Comparison of ENCODE assay signal across 14 cellular contexts in the genomic region with DNA sequence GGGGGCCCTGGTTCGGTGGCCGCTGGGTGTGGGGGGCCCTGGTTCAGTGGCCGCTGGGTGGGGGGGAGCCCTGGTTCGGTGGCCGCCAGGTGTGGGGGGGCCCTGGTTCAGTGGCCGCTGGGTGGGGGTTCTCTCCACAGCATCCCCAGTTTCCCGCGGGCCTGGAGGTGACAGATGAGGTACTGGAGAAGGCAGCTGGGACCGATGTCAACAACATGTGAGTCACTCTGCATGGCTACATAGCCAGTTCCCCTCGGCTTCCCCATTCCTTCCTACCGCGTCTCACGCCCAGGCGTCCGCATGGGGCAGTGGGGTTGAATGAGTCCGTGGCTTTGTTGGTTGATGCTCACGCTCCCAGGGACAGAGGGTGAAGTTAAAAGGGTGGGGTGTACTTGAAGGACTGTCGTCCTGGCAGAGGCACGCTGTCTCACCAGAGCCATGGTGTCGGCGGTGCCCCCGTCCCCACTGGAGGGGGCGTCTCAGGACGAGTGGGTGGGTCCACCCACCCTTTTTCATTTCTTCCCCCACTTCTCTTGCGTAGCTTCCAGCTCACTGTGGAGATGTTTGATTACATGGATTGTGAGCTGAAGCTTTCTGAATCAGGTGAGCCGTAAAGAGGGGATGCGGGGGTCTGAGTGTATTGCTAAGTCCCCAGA. TPM values are rescaled to one million over a fixed set of nuclear protein-coding genes. Genes with fewer than 3 reads are reported as not detected.
DNase-seq lines count a peak whose midpoint lies in the region; ATAC-seq and TF ChIP-seq lines count a peak whose summit lies in the region.
"Had no signal": no experiment of that assay in that cellular context is flagged by ENCODE, and none has a peak within 500 bp of the region (broad histone marks: within the 10 kb centered on the region; RNA-seq: fewer than 3 reads in every experiment).

No MANE protein-coding gene starts in this region.

- DNase-seq in 8988T, result peak; percentile 40
- DNase-seq in H4 (ENCODE audit: low spot score), result peak; percentile 29
- DNase-seq in astrocyte of the spinal cord (ENCODE audit: low read depth, low spot score), result peak; percentile 60
- DNase-seq in lung microvascular endothelial cell (ENCODE audit: low read depth in 2 of 2), result peak; percentile 57 to 85
- DNase-seq in activated CD4-positive, alpha-beta T cell treated with anti-CD3 and anti-CD28 coated beads for 48 hours, result no peak
- DNase-seq in stimulated activated CD4-positive, alpha-beta T cell treated with anti-CD3 and anti-CD28 coated beads, Interleukin-15, amount 100 ng/mL, for 24 hours, result no peak
- no peak for DNase-seq in GDM1 (lab: John Stamatoyannopoulos, UW)
- DNase-seq: activated CD8-positive, alpha-beta memory T cell treated with anti-CD3 and anti-CD28 coated beads, Interleukin-2, amount 50 U/mL, for 48 hours; DMS 273 treated with DMSO at 0.1 percent for 48 hours; esophagus squamous epithelium; mesendoderm; MM.1S had no signal

- in situ Hi-C loops in astrocyte of the spinal cord (cut with HindIII; ENCODE audit: low sequenced_read_pairs), result no loop called here

- ATAC-seq in GM18907 (IDR thresholded peaks at IDR 0.05; ENCODE audit: unreplicated experiment), result no peak
- ATAC-seq: activated CD4-positive, CD25-positive, alpha-beta regulatory T cell treated with anti-CD3 and anti-CD28 coated beads, Interleukin-2, amount 50 U/mL, for 24 hours had no signal

- H3K4me3 ChIP-seq in astrocyte of the spinal cord (ENCODE audit: low read depth, low read length), result no peak overlapping the region
- H3K4me3 ChIP-seq: esophagus squamous epithelium had no signal

- TF ChIP-seq CTCF in astrocyte of the spinal cord (IDR thresholded peaks at IDR 0.05; ENCODE audit: low read depth, low read length), result no peak

RNA-seq across cellular contexts. Expression of gene HIP1R, which starts 15.6 kb away (rescaled TPM):
- 22.0 and 25.6 TPM in 2 replicates for total RNA-seq in H4 (2014; rRNA removed; shearing (Covaris generic))
- 28.2 and 49.5 TPM in 2 replicates for total RNA-seq in lung microvascular endothelial cell

RNA-seq across cellular contexts. Expression of gene VPS37B, which starts 45.1 kb away (rescaled TPM):
- 29.2 and 44.0 TPM in 2 replicates for total RNA-seq in H4 (2014; rRNA removed; shearing (Covaris generic))
- total RNA-seq in lung microvascular endothelial cell, result 9.1 and 9.6 TPM in 2 replicates

Comparison
In these comparisons a context has a peak if more than half of its experiments do, and no peak if none do; other contexts are left out.
1. DNase-seq: peak in 8988T (single experiment), H4 (single experiment), astrocyte of the spinal cord (single experiment) and lung microvascular endothelial cell (2 of 2); none in activated CD4-positive, alpha-beta T cell treated with anti-CD3 and anti-CD28 coated beads for 48 hours (single experiment), stimulated activated CD4-positive, alpha-beta T cell treated with anti-CD3 and anti-CD28 coated beads, Interleukin-15, amount 100 ng/mL, for 24 hours (single experiment) and GDM1 (single experiment).